In genomic region chr13:99907627-99908026, GRCh38 we compare ENCODE assay signal across 18 cellular contexts.
"Had no signal": no experiment of that assay in that cellular context is flagged by ENCODE, and none has a peak within 500 bp of the region (broad histone marks: within the 10 kb centered on the region; RNA-seq: fewer than 3 reads in every experiment).

No MANE protein-coding gene starts in this region.

- DNase-seq: effector CD4-positive, alpha-beta T cell; endodermal cell; erythroblast; foreskin melanocyte; head of caudate nucleus; islet precursor cell; left lung; lower lobe of right lung; natural killer cell; small intestine; stimulated activated CD4-positive, alpha-beta T cell treated with anti-CD3 and anti-CD28 coated beads, Interleukin-12 subunit alpha, Interleukin-12 subunit beta, amount 100 ng/mL, for 4 hours; stimulated activated naive CD4-positive, alpha-beta T cell; transverse colon had no signal

- ATAC-seq: natural killer cell had no signal

- H3K27me3 ChIP-seq: right atrium auricular region had no signal

- H3K4me3 ChIP-seq: coronary artery, hepatocyte, left lung, lower lobe of right lung, right atrium auricular region, stomach, thoracic aorta, transverse colon had no signal

- H3K4me1 ChIP-seq: left lung, lower lobe of right lung, right atrium auricular region, transverse colon had no signal

- H3K36me3 ChIP-seq: left lung, lower lobe of right lung, right atrium auricular region, stomach, thoracic aorta, transverse colon had no signal

- H3K9me3 ChIP-seq: left lung, lower lobe of right lung, right atrium auricular region, stomach, thoracic aorta, transverse colon had no signal

- H3K27ac ChIP-seq: coronary artery, hepatocyte, left lung, lower lobe of right lung, right atrium auricular region, stomach, thoracic aorta, transverse colon had no signal
